Comparison of ENCODE assay signal across 1 cellular context in genomic region chr4:28287837-28288236, GRCh38.
TF ChIP-seq lines count a peak whose summit lies in the region.

No MANE protein-coding gene starts in this region.

TF ChIP-seq in SK-N-SH, 30 proteins besides CTCF, POLR2A, EP300 and RAD21 (continued from another document):
- TF ChIP-seq, protein P1, sequence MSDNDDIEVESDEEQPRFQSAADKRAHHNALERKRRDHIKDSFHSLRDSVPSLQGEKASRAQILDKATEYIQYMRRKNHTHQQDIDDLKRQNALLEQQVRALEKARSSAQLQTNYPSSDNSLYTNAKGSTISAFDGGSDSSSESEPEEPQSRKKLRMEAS (IDR thresholded peaks at IDR 0.05; ENCODE audit: low read depth) = peak; percentile 47; the same call in 1 of the 2 replicates
- peak; percentile 94 for TF ChIP-seq TEAD4 (IDR thresholded peaks at IDR 0.05; ENCODE audit: borderline replicate concordance, insufficient read depth)
- TF ChIP-seq RXRA (IDR thresholded peaks at IDR 0.05; ENCODE audit: borderline replicate concordance, low read depth) = peak; percentile 85; the same call in 1 of the 2 replicates
- TF ChIP-seq, protein P2, sequence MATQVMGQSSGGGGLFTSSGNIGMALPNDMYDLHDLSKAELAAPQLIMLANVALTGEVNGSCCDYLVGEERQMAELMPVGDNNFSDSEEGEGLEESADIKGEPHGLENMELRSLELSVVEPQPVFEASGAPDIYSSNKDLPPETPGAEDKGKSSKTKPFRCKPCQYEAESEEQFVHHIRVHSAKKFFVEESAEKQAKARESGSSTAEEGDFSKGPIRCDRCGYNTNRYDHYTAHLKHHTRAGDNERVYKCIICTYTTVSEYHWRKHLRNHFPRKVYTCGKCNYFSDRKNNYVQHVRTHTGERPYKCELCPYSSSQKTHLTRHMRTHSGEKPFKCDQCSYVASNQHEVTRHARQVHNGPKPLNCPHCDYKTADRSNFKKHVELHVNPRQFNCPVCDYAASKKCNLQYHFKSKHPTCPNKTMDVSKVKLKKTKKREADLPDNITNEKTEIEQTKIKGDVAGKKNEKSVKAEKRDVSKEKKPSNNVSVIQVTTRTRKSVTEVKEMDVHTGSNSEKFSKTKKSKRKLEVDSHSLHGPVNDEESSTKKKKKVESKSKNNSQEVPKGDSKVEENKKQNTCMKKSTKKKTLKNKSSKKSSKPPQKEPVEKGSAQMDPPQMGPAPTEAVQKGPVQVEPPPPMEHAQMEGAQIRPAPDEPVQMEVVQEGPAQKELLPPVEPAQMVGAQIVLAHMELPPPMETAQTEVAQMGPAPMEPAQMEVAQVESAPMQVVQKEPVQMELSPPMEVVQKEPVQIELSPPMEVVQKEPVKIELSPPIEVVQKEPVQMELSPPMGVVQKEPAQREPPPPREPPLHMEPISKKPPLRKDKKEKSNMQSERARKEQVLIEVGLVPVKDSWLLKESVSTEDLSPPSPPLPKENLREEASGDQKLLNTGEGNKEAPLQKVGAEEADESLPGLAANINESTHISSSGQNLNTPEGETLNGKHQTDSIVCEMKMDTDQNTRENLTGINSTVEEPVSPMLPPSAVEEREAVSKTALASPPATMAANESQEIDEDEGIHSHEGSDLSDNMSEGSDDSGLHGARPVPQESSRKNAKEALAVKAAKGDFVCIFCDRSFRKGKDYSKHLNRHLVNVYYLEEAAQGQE (IDR thresholded peaks at IDR 0.05; ENCODE audit: low read depth, low read length) = 0 out of 2 replicates have a peak, but pooled peaks have one; percentile 15
- no peak for TF ChIP-seq TAF1 (IDR thresholded peaks at IDR 0.05; ENCODE audit: borderline replicate concordance, low read depth, low read length)
- TF ChIP-seq NFIC (IDR thresholded peaks at IDR 0.05; ENCODE audit: borderline replicate concordance) = peak; percentile 79
- no peak for TF ChIP-seq ELF1 (IDR thresholded peaks at IDR 0.05)
- TF ChIP-seq SMC3 (IDR thresholded peaks at IDR 0.05; ENCODE audit: low read depth, low read length) = no peak
- no peak for TF ChIP-seq GABPA (IDR thresholded peaks at IDR 0.05; ENCODE audit: low read depth)
- no peak for TF ChIP-seq GATA2 (CRISPR knock-in tag; IDR thresholded peaks at IDR 0.05)
- TF ChIP-seq, protein P3, sequence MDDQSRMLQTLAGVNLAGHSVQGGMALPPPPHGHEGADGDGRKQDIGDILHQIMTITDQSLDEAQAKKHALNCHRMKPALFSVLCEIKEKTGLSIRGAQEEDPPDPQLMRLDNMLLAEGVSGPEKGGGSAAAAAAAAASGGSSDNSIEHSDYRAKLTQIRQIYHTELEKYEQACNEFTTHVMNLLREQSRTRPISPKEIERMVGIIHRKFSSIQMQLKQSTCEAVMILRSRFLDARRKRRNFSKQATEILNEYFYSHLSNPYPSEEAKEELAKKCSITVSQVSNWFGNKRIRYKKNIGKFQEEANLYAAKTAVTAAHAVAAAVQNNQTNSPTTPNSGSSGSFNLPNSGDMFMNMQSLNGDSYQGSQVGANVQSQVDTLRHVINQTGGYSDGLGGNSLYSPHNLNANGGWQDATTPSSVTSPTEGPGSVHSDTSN (IDR thresholded peaks at IDR 0.05) = peak; percentile 85
